Comparison of ENCODE assay signal across 1 cellular context in genomic region chr22:26474687-26475086, GRCh38.
TF ChIP-seq lines count a peak whose summit lies in the region.

No MANE protein-coding gene starts in this region.

TF ChIP-seq in K562, 482 proteins besides CTCF, POLR2A, EP300 and RAD21:
- no peak for TF ChIP-seq MAFG (tag; conservative IDR thresholded peaks at IDR 0.05)
- peak; percentile 53; the same call in 1 of the 2 replicates for TF ChIP-seq PKNOX1 (IDR thresholded peaks at IDR 0.05)
